In the genomic region with DNA sequence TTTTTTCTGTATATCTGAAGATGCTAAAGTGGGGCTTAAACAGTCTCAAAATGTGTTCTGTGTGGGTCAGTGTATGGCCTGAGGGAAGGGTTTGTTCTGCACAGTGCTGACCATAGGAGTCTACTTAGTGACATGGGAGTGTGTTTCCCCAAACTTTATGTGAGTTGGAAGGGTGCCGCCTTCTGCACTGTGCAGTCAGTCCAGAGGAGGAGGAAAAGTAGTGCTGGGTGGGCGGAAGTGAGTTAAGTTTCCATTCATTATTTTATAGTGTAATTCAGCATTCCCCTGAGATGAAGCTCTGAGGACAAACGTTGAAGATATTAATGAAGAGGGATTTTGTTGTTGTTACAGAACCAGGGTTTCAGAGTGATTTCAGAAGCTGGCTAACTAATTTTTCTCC, we compare ENCODE assay signal across 2 cellular contexts.
TF ChIP-seq lines count a peak whose summit lies in the region.

No MANE protein-coding gene starts in this region.

TF ChIP-seq in H1, 55 proteins besides CTCF, POLR2A, EP300 and RAD21:
- TF ChIP-seq ZNF274 (IDR thresholded peaks at IDR 0.05; ENCODE audit: borderline replicate concordance, extremely low read depth, low read length), result no peak
- TF ChIP-seq RXRA (IDR thresholded peaks at IDR 0.05; ENCODE audit: insufficient read depth, low read depth, low read length), result no peak
- no peak for TF ChIP-seq PHF8 (conservative IDR thresholded peaks at IDR 0.05; ENCODE audit: low read depth, low read length)
- no peak for TF ChIP-seq JUND (IDR thresholded peaks at IDR 0.05; ENCODE audit: low read length)
- TF ChIP-seq NRF1 (IDR thresholded peaks at IDR 0.05; ENCODE audit: low read depth, low read length), result no peak
- no peak for TF ChIP-seq ATF3 (IDR thresholded peaks at IDR 0.05; ENCODE audit: insufficient read depth, low read depth, low read length)
- TF ChIP-seq SP2 (IDR thresholded peaks at IDR 0.05; ENCODE audit: low read length), result no peak
- TF ChIP-seq SRF (IDR thresholded peaks at IDR 0.05; ENCODE audit: low read depth, low read length), result no peak

TF ChIP-seq in neural cell, 6 proteins besides CTCF, POLR2A, EP300 and RAD21:
- TF ChIP-seq SMC3 (conservative IDR thresholded peaks at IDR 0.05; ENCODE audit: poor library complexity) (no peak), TAF1 (IDR thresholded peaks at IDR 0.05; ENCODE audit: low read depth) (no peak), POLR2AphosphoS5 (IDR thresholded peaks at IDR 0.05) (no peak), EZH2 (IDR thresholded peaks at IDR 0.05; ENCODE audit: borderline replicate concordance, insufficient read depth, low read length, poor library complexity, severe bottlenecking) (no peak), REST (IDR thresholded peaks at IDR 0.05; ENCODE audit: borderline replicate concordance) (no peak), MXI1 (conservative IDR thresholded peaks at IDR 0.05; ENCODE audit: poor library complexity, severe bottlenecking) (no peak)
TF ChIP-seq in neural cell: peak in this region for 0.
